8 cellular contexts compared by ENCODE assay signal in the genomic region with DNA sequence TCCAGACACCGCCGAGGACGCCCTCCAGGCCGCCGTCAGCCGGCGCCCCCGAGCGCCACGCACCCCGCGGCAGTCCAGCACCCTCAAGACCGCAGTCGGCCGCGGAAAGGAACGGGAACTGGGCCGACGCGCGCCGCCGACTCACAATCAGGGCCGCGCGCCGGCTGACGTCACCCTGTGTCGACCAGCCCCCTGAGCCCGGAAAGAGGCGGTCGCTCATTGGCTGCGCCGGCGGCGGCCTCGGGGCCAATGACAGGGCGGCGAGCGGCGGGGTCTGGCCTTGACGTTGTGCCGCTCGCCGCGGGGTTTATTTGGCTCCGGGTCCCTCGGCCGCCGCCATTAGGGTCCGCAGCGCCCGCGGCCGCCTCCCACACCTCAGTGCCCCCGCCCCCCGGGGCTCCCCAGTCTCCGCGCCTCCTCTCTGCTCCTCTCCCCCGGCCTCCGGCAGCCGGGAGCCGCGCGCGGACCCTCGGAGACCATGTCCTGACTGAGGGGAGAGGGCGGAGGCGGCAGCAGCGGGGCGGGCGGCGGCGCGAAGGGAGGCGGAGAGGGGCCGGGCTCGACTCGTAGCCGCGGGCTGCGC. TPM values are rescaled to one million over a fixed set of nuclear protein-coding genes. Genes with fewer than 3 reads are reported as not detected.
A peak's percentile ranks its signal among the peaks of the same experiment; 100 is the strongest.
DNase-seq lines count a peak whose midpoint lies in the region; ATAC-seq and TF ChIP-seq lines count a peak whose summit lies in the region.

No MANE protein-coding gene starts in this region.

- H3K27me3 Mint-ChIP-seq in CD14-positive monocyte (ENCODE audit: low read depth in 3 of 3) = peaks cover 0 to 2% (median 0%) of the 10 kb centered on the region in 3 donors

- under 1% methylated on average over 82 of the region's 82 CpGs for WGBS in liver

- no peaks in the 10 kb centered on the region for H3K27me3 ChIP-seq in liver (ENCODE audit: control insufficient read depth in 4 of 4, insufficient read depth in 4 of 4, low read length in 3 of 4)

- H3K36me3 Mint-ChIP-seq in CD14-positive monocyte = peaks cover 0 to 2% of the 10 kb centered on the region in 2 donors

- H3K9ac ChIP-seq in liver (ENCODE audit: low read depth in 1 of 2, low read length in 2 of 2) = peak overlapping the region; percentile 89 to 99

- H3K4me3 Mint-ChIP-seq in CD14-positive monocyte = peak overlapping the region; percentile 72 to 91

- ATAC-seq in GM19372 (IDR thresholded peaks at IDR 0.05; ENCODE audit: low read depth, unreplicated experiment) (peak; percentile 95), HG03521 (IDR thresholded peaks at IDR 0.05; ENCODE audit: unreplicated experiment) (peak; percentile 96)

- intact Hi-C loops in CD14-positive monocyte (cut with micrococcal nuclease) = loop anchor here (5.0 to 10.0 kb wide), 8 partner anchors 46 to 801 kb away; a partner anchor contains a TSS

- peak in 1 of 2 donors; percentile 31 for TF ChIP-seq RAD21 in liver (IDR thresholded peaks at IDR 0.05)

- H3K4me3 ChIP-seq in liver (ENCODE audit: low read depth in 1 of 3, low read length in 3 of 3) = peak overlapping the region; percentile 71 to 99 (median 86)

- H3K4me1 Mint-ChIP-seq in CD14-positive monocyte = peaks cover 42% of the 10 kb centered on the region

- no peaks in the 10 kb centered on the region for H3K36me3 ChIP-seq in liver (ENCODE audit: control insufficient read depth in 4 of 4, insufficient read depth in 3 of 4, low read depth in 1 of 4, low read length in 3 of 4)

- peak overlapping the region; percentile 81 to 89 (median 84) for H3K27ac Mint-ChIP-seq in CD14-positive monocyte

- H3K9me3 Mint-ChIP-seq in CD14-positive monocyte = no peaks in the 10 kb centered on the region

- TF ChIP-seq CTCF in CD14-positive monocyte (IDR thresholded peaks at IDR 0.05) (no peak), liver (IDR thresholded peaks at IDR 0.05; ENCODE audit: low read depth, low read length, missing input control) (no peak)

- peak overlapping the region; percentile 94 to 97 for H3K27ac ChIP-seq in liver (ENCODE audit: low read depth in 1 of 2, low read length in 2 of 2)

- peak; percentile 97 for DNase-seq in CD14-positive monocyte (ENCODE audit: low spot score)
- DNase-seq in NCI-H748 treated with DMSO at 0.1 percent for 48 hours (lab: John Stamatoyannopoulos, UW) = peak; percentile 79
- DNase-seq in activated CD4-positive, alpha-beta T cell treated with anti-CD3 and anti-CD28 coated beads, Interleukin-2, amount 50 U/mL, for 48 hours = peak; percentile 97
- DNase-seq in dermis microvascular lymphatic vessel endothelial cell (ENCODE audit: low read depth in 2 of 2) = peak; percentile 85 to 98
- DNase-seq in stimulated activated CD4-positive, alpha-beta T cell treated with anti-CD3 and anti-CD28 coated beads, Interleukin-4, amount 100 ng/mL, for 1 hour = peak; percentile 98

- H3K4me1 ChIP-seq in liver (ENCODE audit: control insufficient read depth in 4 of 4, insufficient read depth in 4 of 4, low read length in 3 of 4) = peaks cover 8 to 54% (median 41%) of the 10 kb centered on the region in 4 donors

- no peaks in the 10 kb centered on the region for H3K9me3 ChIP-seq in liver (ENCODE audit: control insufficient read depth in 4 of 4, low read length in 3 of 4)

TF ChIP-seq in liver, 16 proteins besides CTCF, POLR2A, EP300 and RAD21:
- TF ChIP-seq FOXA1 (IDR thresholded peaks at IDR 0.05) (no peak), EGR1 (IDR thresholded peaks at IDR 0.05; ENCODE audit: low read depth in 2 of 2) (no peak), GABPA (IDR thresholded peaks at IDR 0.05 in 1 of 2, conservative IDR thresholded peaks at IDR 0.05 in 1 of 2) (no peak), NR2F2 (IDR thresholded peaks at IDR 0.05) (no peak), JUND (IDR thresholded peaks at IDR 0.05) (peak in 1 of 2 donors; percentile 44), HNF4A (conservative IDR thresholded peaks at IDR 0.05) (no peak), FOXA2 (IDR thresholded peaks at IDR 0.05) (no peak), TAF1 (conservative IDR thresholded peaks at IDR 0.05) (peak; percentile 78), YY1 (IDR thresholded peaks at IDR 0.05) (peak; percentile 72), SP1 (IDR thresholded peaks at IDR 0.05) (peak; percentile 87), RXRA (IDR thresholded peaks at IDR 0.05) (no peak), HNF4G (IDR thresholded peaks at IDR 0.05) (no peak)
- TF ChIP-seq, protein P1, sequence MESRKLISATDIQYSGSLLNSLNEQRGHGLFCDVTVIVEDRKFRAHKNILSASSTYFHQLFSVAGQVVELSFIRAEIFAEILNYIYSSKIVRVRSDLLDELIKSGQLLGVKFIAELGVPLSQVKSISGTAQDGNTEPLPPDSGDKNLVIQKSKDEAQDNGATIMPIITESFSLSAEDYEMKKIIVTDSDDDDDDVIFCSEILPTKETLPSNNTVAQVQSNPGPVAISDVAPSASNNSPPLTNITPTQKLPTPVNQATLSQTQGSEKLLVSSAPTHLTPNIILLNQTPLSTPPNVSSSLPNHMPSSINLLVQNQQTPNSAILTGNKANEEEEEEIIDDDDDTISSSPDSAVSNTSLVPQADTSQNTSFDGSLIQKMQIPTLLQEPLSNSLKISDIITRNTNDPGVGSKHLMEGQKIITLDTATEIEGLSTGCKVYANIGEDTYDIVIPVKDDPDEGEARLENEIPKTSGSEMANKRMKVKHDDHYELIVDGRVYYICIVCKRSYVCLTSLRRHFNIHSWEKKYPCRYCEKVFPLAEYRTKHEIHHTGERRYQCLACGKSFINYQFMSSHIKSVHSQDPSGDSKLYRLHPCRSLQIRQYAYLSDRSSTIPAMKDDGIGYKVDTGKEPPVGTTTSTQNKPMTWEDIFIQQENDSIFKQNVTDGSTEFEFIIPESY (IDR thresholded peaks at IDR 0.05) = no peak
- TF ChIP-seq, protein P2, sequence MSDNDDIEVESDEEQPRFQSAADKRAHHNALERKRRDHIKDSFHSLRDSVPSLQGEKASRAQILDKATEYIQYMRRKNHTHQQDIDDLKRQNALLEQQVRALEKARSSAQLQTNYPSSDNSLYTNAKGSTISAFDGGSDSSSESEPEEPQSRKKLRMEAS (IDR thresholded peaks at IDR 0.05) = no peak
- TF ChIP-seq, protein P3, sequence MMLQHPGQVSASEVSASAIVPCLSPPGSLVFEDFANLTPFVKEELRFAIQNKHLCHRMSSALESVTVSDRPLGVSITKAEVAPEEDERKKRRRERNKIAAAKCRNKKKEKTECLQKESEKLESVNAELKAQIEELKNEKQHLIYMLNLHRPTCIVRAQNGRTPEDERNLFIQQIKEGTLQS (IDR thresholded peaks at IDR 0.05) = no peak
- TF ChIP-seq, protein P4, sequence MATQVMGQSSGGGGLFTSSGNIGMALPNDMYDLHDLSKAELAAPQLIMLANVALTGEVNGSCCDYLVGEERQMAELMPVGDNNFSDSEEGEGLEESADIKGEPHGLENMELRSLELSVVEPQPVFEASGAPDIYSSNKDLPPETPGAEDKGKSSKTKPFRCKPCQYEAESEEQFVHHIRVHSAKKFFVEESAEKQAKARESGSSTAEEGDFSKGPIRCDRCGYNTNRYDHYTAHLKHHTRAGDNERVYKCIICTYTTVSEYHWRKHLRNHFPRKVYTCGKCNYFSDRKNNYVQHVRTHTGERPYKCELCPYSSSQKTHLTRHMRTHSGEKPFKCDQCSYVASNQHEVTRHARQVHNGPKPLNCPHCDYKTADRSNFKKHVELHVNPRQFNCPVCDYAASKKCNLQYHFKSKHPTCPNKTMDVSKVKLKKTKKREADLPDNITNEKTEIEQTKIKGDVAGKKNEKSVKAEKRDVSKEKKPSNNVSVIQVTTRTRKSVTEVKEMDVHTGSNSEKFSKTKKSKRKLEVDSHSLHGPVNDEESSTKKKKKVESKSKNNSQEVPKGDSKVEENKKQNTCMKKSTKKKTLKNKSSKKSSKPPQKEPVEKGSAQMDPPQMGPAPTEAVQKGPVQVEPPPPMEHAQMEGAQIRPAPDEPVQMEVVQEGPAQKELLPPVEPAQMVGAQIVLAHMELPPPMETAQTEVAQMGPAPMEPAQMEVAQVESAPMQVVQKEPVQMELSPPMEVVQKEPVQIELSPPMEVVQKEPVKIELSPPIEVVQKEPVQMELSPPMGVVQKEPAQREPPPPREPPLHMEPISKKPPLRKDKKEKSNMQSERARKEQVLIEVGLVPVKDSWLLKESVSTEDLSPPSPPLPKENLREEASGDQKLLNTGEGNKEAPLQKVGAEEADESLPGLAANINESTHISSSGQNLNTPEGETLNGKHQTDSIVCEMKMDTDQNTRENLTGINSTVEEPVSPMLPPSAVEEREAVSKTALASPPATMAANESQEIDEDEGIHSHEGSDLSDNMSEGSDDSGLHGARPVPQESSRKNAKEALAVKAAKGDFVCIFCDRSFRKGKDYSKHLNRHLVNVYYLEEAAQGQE (IDR thresholded peaks at IDR 0.05) = peak; percentile 92

RNA-seq across cellular contexts. Expression of a gene that starts 25.2 kb away (rescaled TPM):
- polyA plus RNA-seq in CD14-positive monocyte (1 to 10 TPM; 2.7 to 3.1 TPM), liver (1 to 10 TPM; 6.2 to 7.5 TPM)
- total RNA-seq in dermis microvascular lymphatic vessel endothelial cell (15.1 and 19.7 TPM in 2 replicates), liver (10 to 100 TPM; 21.2 to 32.5 TPM)

Comparison
In these comparisons a context has a peak if more than half of its experiments do, and no peak if none do; other contexts are left out.
1. Peak in every context shown above with its lines: DNase-seq, ATAC-seq, H3K4me3 ChIP-seq and H3K27ac ChIP-seq.